8 cellular contexts compared by ENCODE assay signal in genomic region chr1:1512425-1512824, GRCh38. TPM values are rescaled to one million over a fixed set of nuclear protein-coding genes. Genes with fewer than 3 reads are reported as not detected.
A peak's percentile ranks its signal among the peaks of the same experiment; 100 is the strongest.
DNase-seq lines count a peak whose midpoint lies in the region; ATAC-seq and TF ChIP-seq lines count a peak whose summit lies in the region.
"Not testable (repeated sequence)": the region's sequence is repeated elsewhere in the genome, so short reads cannot be mapped to it uniquely, and the experiment has no call there.

No MANE protein-coding gene starts in this region.

- peak overlapping the region; percentile 93 for H3K27ac ChIP-seq in A673 (ENCODE audit: low read depth, low read length, poor library complexity, severe bottlenecking)
- H3K27ac ChIP-seq in esophagus muscularis mucosa (replicated peaks in 1 of 4) = peak overlapping the region; percentile 93 to 96 (median 94)
- peak overlapping the region; percentile 18 for H3K27ac ChIP-seq in lower lobe of right lung
- not testable (repeated sequence) for H3K27ac ChIP-seq in skeletal muscle tissue (ENCODE audit: low read depth, low read length)

- not testable (repeated sequence) for H3K36me3 ChIP-seq in A673 (ENCODE audit: insufficient read depth, low read length, poor library complexity, severe bottlenecking); lower lobe of right lung; skeletal muscle tissue (ENCODE audit: control insufficient read depth in 3 of 3, insufficient read depth in 3 of 3, low read length in 3 of 3)
- peaks cover 0 to 21% (median 15%) of the 10 kb centered on the region in 4 donors for H3K36me3 ChIP-seq in esophagus muscularis mucosa

- not testable (repeated sequence) for H3K27me3 ChIP-seq in A673 (replicated peaks; ENCODE audit: insufficient read depth, low read depth, low read length, poor library complexity); esophagus muscularis mucosa; lower lobe of right lung (ENCODE audit: low read depth); skeletal muscle tissue (ENCODE audit: control insufficient read depth in 3 of 3, insufficient read depth in 3 of 3, low read length in 3 of 3)

- peak; percentile 14 for ATAC-seq in GM19035 (IDR thresholded peaks at IDR 0.05; ENCODE audit: unreplicated experiment)
- peak; percentile 8 for ATAC-seq in HG03521 (IDR thresholded peaks at IDR 0.05; ENCODE audit: unreplicated experiment)
- ATAC-seq in T-helper 17 cell = peak; percentile 21
- peak; percentile 12 to 13 for ATAC-seq in activated naive CD4-positive, alpha-beta T cell treated with anti-CD3 and anti-CD28 coated beads, Interleukin-2, amount 50 U/mL, for 72 hours
- not testable (repeated sequence) for ATAC-seq in lower lobe of right lung

- not testable (repeated sequence) for H3K27me3 Mint-ChIP-seq in T-helper 17 cell

- not testable (repeated sequence) for H3K9me3 Mint-ChIP-seq in activated naive CD4-positive, alpha-beta T cell treated with anti-CD3 and anti-CD28 coated beads, Interleukin-2, amount 50 U/mL, for 72 hours

- H3K36me3 Mint-ChIP-seq in T-helper 17 cell (ENCODE audit: low read depth) = not testable (repeated sequence)
- peaks cover 10% of the 10 kb centered on the region in 2 donors for H3K36me3 Mint-ChIP-seq in activated naive CD4-positive, alpha-beta T cell treated with anti-CD3 and anti-CD28 coated beads, Interleukin-2, amount 50 U/mL, for 72 hours

- not testable (repeated sequence) for TF ChIP-seq EP300 in esophagus muscularis mucosa (IDR thresholded peaks at IDR 0.05)

- not testable (repeated sequence) for H3K27ac Mint-ChIP-seq in T-helper 17 cell
- H3K27ac Mint-ChIP-seq in activated naive CD4-positive, alpha-beta T cell treated with anti-CD3 and anti-CD28 coated beads, Interleukin-2, amount 50 U/mL, for 72 hours = peak overlapping the region in 1 of 2 donors; percentile 87

- POLR2A ChIA-PET in A673 (lab: Charles Lee; ENCODE audit: low non-redundant PET) = not testable (repeated sequence)

- TF ChIP-seq POLR2A in esophagus muscularis mucosa (IDR thresholded peaks at IDR 0.05; ENCODE audit: low read depth) = not testable (repeated sequence)

- H3K4me1 Mint-ChIP-seq in T-helper 17 cell = not testable (repeated sequence)

- not testable (repeated sequence) for TF ChIP-seq CTCF in A673 (conservative IDR thresholded peaks at IDR 0.05; ENCODE audit: low read depth, low read length); esophagus muscularis mucosa (IDR thresholded peaks at IDR 0.05); lower lobe of right lung (IDR thresholded peaks at IDR 0.05)

- intact Hi-C loops in A673 (cut with micrococcal nuclease; ENCODE audit: unreplicated experiment); esophagus muscularis mucosa (cut with DNase I); lower lobe of right lung (cut with DNase I): not testable (repeated sequence)

- not testable (repeated sequence) for H3K4me1 ChIP-seq in A673 (ENCODE audit: insufficient read depth, low read length, poor library complexity, severe bottlenecking); lower lobe of right lung
- H3K4me1 ChIP-seq in esophagus muscularis mucosa = peaks cover 9 to 22% (median 19%) of the 10 kb centered on the region in 4 donors
- peaks cover 5 to 21% (median 16%) of the 10 kb centered on the region in 3 donors for H3K4me1 ChIP-seq in skeletal muscle tissue (ENCODE audit: control insufficient read depth in 3 of 3, insufficient read depth in 3 of 3, low read length in 3 of 3)

- not testable (repeated sequence) for DNase-seq in A673 (ENCODE audit: low spot score); T-helper 17 cell; esophagus muscularis mucosa (ENCODE audit: extremely low spot score); lower lobe of right lung
- peak in 1 of 2 donors; percentile 42 for DNase-seq in activated naive CD4-positive, alpha-beta T cell treated with anti-CD3 and anti-CD28 coated beads, Interleukin-2, amount 50 U/mL, for 72 hours (ENCODE audit: low spot score in 2 of 2)

- peak overlapping the region in 1 of 3 donors; percentile 64 for H3K9ac ChIP-seq in skeletal muscle tissue (ENCODE audit: low read depth in 1 of 3, low read length in 3 of 3)

- not testable (repeated sequence) for H3K9me3 ChIP-seq in A673 (ENCODE audit: low read depth, low read length, poor library complexity, severe bottlenecking); T-helper 17 cell (ENCODE audit: control insufficient read depth, low read length, poor library complexity, severe bottlenecking); esophagus muscularis mucosa; lower lobe of right lung; skeletal muscle tissue (ENCODE audit: control insufficient read depth in 3 of 3, low read length in 3 of 3)

- WGBS in esophagus muscularis mucosa = no CpG with 5 or more reads among the region's 52 CpGs

- not testable (repeated sequence) for BruUV-seq in A673 (replicated peaks; lab: Mats Ljungman, UMichigan)

- H3K4me3 ChIP-seq in A673 (ENCODE audit: low read depth, low read length, poor library complexity, severe bottlenecking) (peak overlapping the region; percentile 79), esophagus muscularis mucosa (peak overlapping the region; percentile 73 to 88 (median 80)), lower lobe of right lung (peak overlapping the region; percentile 97), skeletal muscle tissue (ENCODE audit: low read length in 3 of 3) (peak overlapping the region in 2 of 3 donors; percentile 49 to 60)

- H3K4me3 Mint-ChIP-seq in T-helper 17 cell = peak overlapping the region; percentile 67

- CTCF ChIA-PET in A673 (lab: Charles Lee) = not testable (repeated sequence)

RNA-seq across cellular contexts. Expression of gene ATAD3A, which starts 0.5 kb away (rescaled TPM):
- total RNA-seq in A673 (2021) (83.1 and 92.7 TPM in 2 replicates), T-helper 17 cell (10 to 100 TPM; 20.3 to 23.3 TPM), esophagus muscularis mucosa (10 to 100 TPM; 18.3 to 29.3 (median 25.2) TPM), lower lobe of right lung (14.1 TPM), skeletal muscle tissue (6.8 TPM)
- total RNA-seq in activated naive CD4-positive, alpha-beta T cell treated with anti-CD3 and anti-CD28 coated beads, Interleukin-2, amount 50 U/mL, for 72 hours = 10 to 100 TPM; 35.7 to 39.7 TPM

RNA-seq across cellular contexts. Expression of gene TMEM240, which starts 28.0 kb away (rescaled TPM):
- total RNA-seq in A673 (2021) (6.8 and 9.1 TPM in 2 replicates), T-helper 17 cell (under 1 TPM in 1 of 2 donors, not detected in 1; 0.44 TPM), esophagus muscularis mucosa (10 to 100 TPM in 2 of 4 donors, 1 to 10 TPM in 2; 8.7 to 22.1 (median 13.9) TPM), lower lobe of right lung (3.9 TPM), skeletal muscle tissue (2.1 TPM)
- under 1 TPM; 0.41 to 0.58 TPM for total RNA-seq in activated naive CD4-positive, alpha-beta T cell treated with anti-CD3 and anti-CD28 coated beads, Interleukin-2, amount 50 U/mL, for 72 hours

RNA-seq across cellular contexts. Expression of gene ATAD3B, which starts 40.9 kb away (rescaled TPM):
- total RNA-seq in A673 (2021) (46.1 and 68.9 TPM in 2 replicates), T-helper 17 cell (10 to 100 TPM; 41.7 to 45.1 TPM), esophagus muscularis mucosa (10 to 100 TPM in 2 of 4 donors, 1 to 10 TPM in 2; 9.7 to 14.9 (median 10.0) TPM), lower lobe of right lung (19.0 TPM), skeletal muscle tissue (16.7 TPM)
- total RNA-seq in activated naive CD4-positive, alpha-beta T cell treated with anti-CD3 and anti-CD28 coated beads, Interleukin-2, amount 50 U/mL, for 72 hours = 10 to 100 TPM; 30.1 to 33.1 TPM
